11 cellular contexts compared by ENCODE assay signal in the genomic region with DNA sequence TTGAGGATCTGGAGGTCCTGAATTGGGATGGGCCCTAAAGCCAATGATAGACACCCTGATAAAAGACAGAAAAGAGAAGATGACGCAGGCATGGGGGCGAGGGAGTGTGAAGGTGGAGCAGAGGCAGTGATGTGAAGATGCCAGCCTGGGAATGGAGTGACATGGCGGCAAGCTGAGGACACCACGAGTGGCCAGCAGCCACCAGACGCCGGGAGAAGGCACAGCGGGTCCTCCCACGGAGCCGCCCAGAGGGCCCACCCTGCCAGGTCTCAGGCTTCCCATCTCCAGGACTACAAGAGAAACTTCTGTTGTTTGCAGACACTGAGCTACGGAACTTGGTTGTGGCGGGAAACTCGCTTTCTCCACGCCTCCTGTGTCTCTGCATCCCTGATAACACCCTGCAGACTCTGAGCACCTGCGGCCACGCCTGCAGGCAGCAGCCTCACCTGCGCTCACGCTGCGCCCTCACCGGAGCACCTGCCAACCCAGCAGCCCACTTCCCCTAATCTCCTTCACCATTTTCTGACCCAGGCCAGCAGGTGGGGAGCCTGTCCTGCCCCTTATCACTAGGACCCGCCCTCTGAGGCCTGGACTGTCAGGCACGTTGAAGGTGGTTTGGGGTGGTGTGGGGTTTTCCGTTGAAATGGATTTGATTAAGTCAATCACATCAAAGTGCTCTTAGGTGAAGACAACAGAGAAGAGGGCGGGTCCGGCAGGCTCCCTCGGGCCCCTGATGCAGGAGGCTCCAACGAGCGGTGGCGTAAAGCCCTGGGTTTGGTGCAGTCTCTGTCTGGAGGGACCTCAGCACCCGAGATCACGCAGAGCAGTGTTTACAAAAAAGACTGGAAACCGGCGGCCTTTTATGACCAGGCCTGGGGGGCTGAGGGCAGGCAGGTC. TPM values are rescaled to one million over a fixed set of nuclear protein-coding genes. Genes with fewer than 3 reads are reported as not detected.
DNase-seq lines count a peak whose midpoint lies in the region; ATAC-seq and TF ChIP-seq lines count a peak whose summit lies in the region.
"Had no signal": no experiment of that assay in that cellular context is flagged by ENCODE, and none has a peak within 500 bp of the region (broad histone marks: within the 10 kb centered on the region; RNA-seq: fewer than 3 reads in every experiment).

No MANE protein-coding gene starts in this region.

- no peaks in the 10 kb centered on the region for H3K27me3 ChIP-seq in BLaER1
- H3K27me3 ChIP-seq in OCI-LY1 (ENCODE audit: insufficient read depth, low read length) = no peaks in the 10 kb centered on the region
- no peaks in the 10 kb centered on the region for H3K27me3 ChIP-seq in upper lobe of right lung
- no peaks in the 10 kb centered on the region for H3K27me3 ChIP-seq in smooth muscle cell (ENCODE audit: low read depth)
- H3K27me3 ChIP-seq: tibial artery had no signal

- H3K27ac ChIP-seq in BLaER1 (peak overlapping the region; percentile 75), OCI-LY1 (ENCODE audit: low read depth, low read length, poor library complexity, severe bottlenecking) (no peak overlapping the region), upper lobe of right lung (no peak overlapping the region), smooth muscle cell (ENCODE audit: low read depth) (no peak overlapping the region)
- H3K27ac ChIP-seq: tibial artery had no signal

- no peaks in the 10 kb centered on the region for H3K36me3 Mint-ChIP-seq in effector memory CD8-positive, alpha-beta T cell (ENCODE audit: insufficient read depth)

- no peaks in the 10 kb centered on the region for H3K79me2 ChIP-seq in OCI-LY1 (ENCODE audit: insufficient read depth, low read length)
- H3K79me2 ChIP-seq in smooth muscle cell (ENCODE audit: low read depth) = no peaks in the 10 kb centered on the region

- no peak for TF ChIP-seq CTCF in OCI-LY1 (IDR thresholded peaks at IDR 0.05; ENCODE audit: low read length)
- TF ChIP-seq CTCF in upper lobe of right lung (IDR thresholded peaks at IDR 0.05) = no peak
- no peak for TF ChIP-seq CTCF in smooth muscle cell (IDR thresholded peaks at IDR 0.05; ENCODE audit: borderline replicate concordance, insufficient read depth, poor library complexity, severe bottlenecking)

- peaks cover 12 to 21% of the 10 kb centered on the region in 2 donors for H3K4me1 Mint-ChIP-seq in effector memory CD8-positive, alpha-beta T cell (ENCODE audit: low read depth in 2 of 2)

- H3F3A ChIP-seq in OCI-LY1 (ENCODE audit: insufficient read depth, low read length) (no peaks in the 10 kb centered on the region), smooth muscle cell (ENCODE audit: low read depth) (no peaks in the 10 kb centered on the region)

- H3K36me3 ChIP-seq in BLaER1 = no peaks in the 10 kb centered on the region
- H3K36me3 ChIP-seq in OCI-LY1 (ENCODE audit: insufficient read depth, low read length) = no peaks in the 10 kb centered on the region
- no peaks in the 10 kb centered on the region for H3K36me3 ChIP-seq in upper lobe of right lung
- no peaks in the 10 kb centered on the region for H3K36me3 ChIP-seq in smooth muscle cell (ENCODE audit: low read depth)
- H3K36me3 ChIP-seq: tibial artery had no signal

- H3K9me3 Mint-ChIP-seq in effector memory CD8-positive, alpha-beta T cell = no peaks in the 10 kb centered on the region
- H3K9me3 Mint-ChIP-seq: CD8-positive, alpha-beta memory T cell had no signal

- H3K9me3 ChIP-seq in BLaER1 = no peaks in the 10 kb centered on the region
- H3K9me3 ChIP-seq in OCI-LY1 (ENCODE audit: low read length) = no peaks in the 10 kb centered on the region
- no peaks in the 10 kb centered on the region for H3K9me3 ChIP-seq in upper lobe of right lung
- no peaks in the 10 kb centered on the region for H3K9me3 ChIP-seq in smooth muscle cell (replicated peaks; ENCODE audit: low read depth)
- H3K9me3 ChIP-seq: tibial artery had no signal

- H3K27me3 Mint-ChIP-seq in effector memory CD8-positive, alpha-beta T cell = no peaks in the 10 kb centered on the region

- H3K4me2 ChIP-seq in BLaER1 (peak overlapping the region; percentile 84), OCI-LY1 (ENCODE audit: low read length) (peak overlapping the region; percentile 6; the same call in 1 of the 2 replicates), smooth muscle cell (no peak overlapping the region)

- DNase-seq in GF-D8 (lab: John Stamatoyannopoulos, UW) (peak; percentile 40), upper lobe of right lung (no peak), smooth muscle cell (lab: John Stamatoyannopoulos, UW; ENCODE audit: unreplicated experiment) (no peak)
- no peak for DNase-seq in effector memory CD8-positive, alpha-beta T cell
- DNase-seq: CD8-positive, alpha-beta memory T cell; PC-3 had no signal

- H3K4me1 ChIP-seq in BLaER1 = peaks cover 95% of the 10 kb centered on the region
- H3K4me1 ChIP-seq in OCI-LY1 (ENCODE audit: insufficient read depth, low read length, severe bottlenecking) = peaks cover 19% of the 10 kb centered on the region
- H3K4me1 ChIP-seq in upper lobe of right lung = peaks cover 9% of the 10 kb centered on the region
- no peaks in the 10 kb centered on the region for H3K4me1 ChIP-seq in smooth muscle cell (ENCODE audit: low read depth)

- peak; percentile 26 for ATAC-seq in effector memory CD8-positive, alpha-beta T cell (replicated peaks)
- ATAC-seq in GM21360 (IDR thresholded peaks at IDR 0.05; ENCODE audit: unreplicated experiment) (no peak), upper lobe of right lung (no peak), GM18520 (IDR thresholded peaks at IDR 0.05; ENCODE audit: unreplicated experiment) (no peak)
- ATAC-seq: PC-3 had no signal

- H3K27ac Mint-ChIP-seq in effector memory CD8-positive, alpha-beta T cell = peak overlapping the region; percentile 80 to 92

- peak overlapping the region; percentile 51; the same call in 1 of the 2 replicates for H3K9ac ChIP-seq in BLaER1
- no peak overlapping the region for H3K9ac ChIP-seq in OCI-LY1 (ENCODE audit: low read length)
- H3K9ac ChIP-seq in smooth muscle cell (ENCODE audit: low read depth) = no peak overlapping the region

- H2AFZ ChIP-seq in OCI-LY1 (ENCODE audit: low read length) (no peak overlapping the region), smooth muscle cell (ENCODE audit: low read depth) (no peak overlapping the region)

- intact Hi-C loops in upper lobe of right lung (cut with DNase I) = no loop called here

- H3K9me2 ChIP-seq in OCI-LY1 (ENCODE audit: low read depth, low read length) = no peaks in the 10 kb centered on the region

- H3K4me3 ChIP-seq in BLaER1 (peak overlapping the region; percentile 30; the same call in 1 of the 2 replicates), OCI-LY1 (ENCODE audit: low read depth, low read length, poor library complexity, severe bottlenecking) (no peak overlapping the region), upper lobe of right lung (no peak overlapping the region), smooth muscle cell (no peak overlapping the region)
- H3K4me3 ChIP-seq: tibial artery had no signal

- no peaks in the 10 kb centered on the region for H4K20me1 ChIP-seq in BLaER1
- H4K20me1 ChIP-seq in OCI-LY1 (ENCODE audit: insufficient read depth, low read length) = no peaks in the 10 kb centered on the region
- H4K20me1 ChIP-seq in smooth muscle cell (ENCODE audit: low read depth) = no peaks in the 10 kb centered on the region

- WGBS in smooth muscle cell (ENCODE audit: low lambda C conversion rate) = 90% methylated on average over 32 of the region's 32 CpGs

- peak overlapping the region in 1 of 2 donors; percentile 12 for H3K4me3 Mint-ChIP-seq in effector memory CD8-positive, alpha-beta T cell

RNA-seq across cellular contexts. Expression of gene DPYSL4, which starts 45.2 kb away (rescaled TPM):
- total RNA-seq in upper lobe of right lung = 1.7 TPM
- total RNA-seq in smooth muscle cell = 7.4 and 7.6 TPM in 2 replicates
- polyA plus RNA-seq in smooth muscle cell = 6.0 and 8.2 TPM in 2 replicates
- polyA plus RNA-seq: CD8-positive, alpha-beta memory T cell had no signal
